ENCODE assay signal across 11 cellular contexts in the genomic region with DNA sequence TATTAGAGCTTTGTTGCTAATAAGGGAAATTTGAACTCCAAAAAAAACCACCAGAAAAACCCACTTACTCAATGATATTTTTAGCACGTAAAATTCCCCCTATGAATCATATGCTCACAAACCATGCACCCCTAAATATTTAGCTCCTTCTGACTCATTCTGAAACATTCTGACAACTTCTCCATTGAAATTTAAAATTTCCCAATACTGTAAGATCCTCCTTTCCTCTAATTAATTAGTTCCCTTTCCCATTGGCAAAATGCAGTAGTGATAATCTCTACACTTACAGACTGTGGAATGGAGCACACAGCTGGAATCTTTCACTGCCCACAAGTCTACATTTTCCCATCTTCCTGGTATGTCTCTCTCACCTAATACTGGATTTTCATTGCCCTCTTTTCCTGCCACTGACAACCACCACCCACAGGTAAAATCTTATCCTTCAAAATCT.
DNase-seq lines count a peak whose midpoint lies in the region; ATAC-seq and TF ChIP-seq lines count a peak whose summit lies in the region.
"Had no signal": no experiment of that assay in that cellular context is flagged by ENCODE, and none has a peak within 500 bp of the region (broad histone marks: within the 10 kb centered on the region; RNA-seq: fewer than 3 reads in every experiment).

No MANE protein-coding gene starts in this region.

- intact Hi-C loops in esophagus squamous epithelium (cut with DNase I), result no loop called here

- no peak overlapping the region for H3K27ac ChIP-seq in esophagus squamous epithelium

- TF ChIP-seq CTCF in fibroblast of mammary gland (conservative IDR thresholded peaks at IDR 0.05; ENCODE audit: control insufficient read depth, insufficient read depth, low read depth, low read length), result no peak
- TF ChIP-seq CTCF in esophagus squamous epithelium (IDR thresholded peaks at IDR 0.05), result no peak

- H3K4me3 ChIP-seq in fibroblast of mammary gland (ENCODE audit: control insufficient read depth, low read depth, low read length), result no peak overlapping the region
- H3K4me3 ChIP-seq in esophagus squamous epithelium, result no peak overlapping the region

- TF ChIP-seq POLR2A in esophagus squamous epithelium (IDR thresholded peaks at IDR 0.05) (no peak), erythroblast (IDR thresholded peaks at IDR 0.05; ENCODE audit: low read length) (no peak)

- H3K4me1 ChIP-seq in esophagus squamous epithelium, result no peaks in the 10 kb centered on the region

- no peaks in the 10 kb centered on the region for H3K27me3 ChIP-seq in esophagus squamous epithelium

- peak; percentile 64 for ATAC-seq in GM18511 (IDR thresholded peaks at IDR 0.05; ENCODE audit: unreplicated experiment)
- ATAC-seq in GM21447 (IDR thresholded peaks at IDR 0.05; ENCODE audit: unreplicated experiment), result peak; percentile 54
- peak; percentile 45 for ATAC-seq in HG03442 (IDR thresholded peaks at IDR 0.05; ENCODE audit: unreplicated experiment)
- no peak for ATAC-seq in GM19328 (IDR thresholded peaks at IDR 0.05; ENCODE audit: unreplicated experiment)
- ATAC-seq: stimulated activated effector memory CD8-positive, alpha-beta T cell treated with anti-CD3 and anti-CD28 coated beads, Interleukin-12 subunit alpha, Interleukin-12 subunit beta, amount 100 ng/mL, for 72 hours had no signal

- H3K9me3 ChIP-seq in esophagus squamous epithelium, result no peaks in the 10 kb centered on the region

- DNase-seq in fibroblast of mammary gland (ENCODE audit: low read depth) (peak; percentile 9), esophagus squamous epithelium (lab: John Stamatoyannopoulos, UW) (no peak), NCI-H524 (lab: John Stamatoyannopoulos, UW) (no peak), erythroblast (lab: John Stamatoyannopoulos, UW) (no peak)
- DNase-seq: activated gamma-delta T cell treated with Interleukin-2 at 50 U/mL for 16 hours, NCI-H2029 had no signal

- WGBS in esophagus squamous epithelium, 2 donors, result 13 to 21% methylated on average over 1 of the region's 1 CpG

- no peaks in the 10 kb centered on the region for H3K36me3 ChIP-seq in esophagus squamous epithelium
